ENCODE assay signal across 2 cellular contexts in the genomic region with DNA sequence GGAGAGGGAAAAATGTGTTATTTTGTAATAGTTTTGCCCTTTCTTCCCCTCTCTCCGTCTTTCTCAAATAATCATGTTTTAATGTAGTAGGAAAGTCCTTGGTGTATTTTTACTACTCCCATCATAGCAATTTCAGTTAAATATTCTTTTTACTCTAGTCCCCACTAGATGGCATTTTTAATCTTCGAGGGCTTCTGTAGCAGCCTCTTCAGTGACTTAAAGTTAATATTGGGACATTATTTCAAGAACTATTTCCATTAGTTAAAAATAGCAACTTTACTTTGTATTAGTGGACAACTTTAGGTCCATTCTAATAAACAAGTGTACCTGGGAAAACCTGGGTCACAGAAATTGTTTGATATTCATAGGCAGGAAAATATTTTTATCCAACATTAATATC.
TF ChIP-seq lines count a peak whose summit lies in the region.

No MANE protein-coding gene starts in this region.

TF ChIP-seq in A549, 52 proteins besides CTCF, POLR2A, EP300 and RAD21 (continued from another document):
- no peak for TF ChIP-seq ESRRA (IDR thresholded peaks at IDR 0.05; ENCODE audit: borderline replicate concordance, low read length)
- TF ChIP-seq JUN (IDR thresholded peaks at IDR 0.05), result no peak
- TF ChIP-seq, protein P1, sequence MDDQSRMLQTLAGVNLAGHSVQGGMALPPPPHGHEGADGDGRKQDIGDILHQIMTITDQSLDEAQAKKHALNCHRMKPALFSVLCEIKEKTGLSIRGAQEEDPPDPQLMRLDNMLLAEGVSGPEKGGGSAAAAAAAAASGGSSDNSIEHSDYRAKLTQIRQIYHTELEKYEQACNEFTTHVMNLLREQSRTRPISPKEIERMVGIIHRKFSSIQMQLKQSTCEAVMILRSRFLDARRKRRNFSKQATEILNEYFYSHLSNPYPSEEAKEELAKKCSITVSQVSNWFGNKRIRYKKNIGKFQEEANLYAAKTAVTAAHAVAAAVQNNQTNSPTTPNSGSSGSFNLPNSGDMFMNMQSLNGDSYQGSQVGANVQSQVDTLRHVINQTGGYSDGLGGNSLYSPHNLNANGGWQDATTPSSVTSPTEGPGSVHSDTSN (IDR thresholded peaks at IDR 0.05), result no peak
- TF ChIP-seq, protein P2, sequence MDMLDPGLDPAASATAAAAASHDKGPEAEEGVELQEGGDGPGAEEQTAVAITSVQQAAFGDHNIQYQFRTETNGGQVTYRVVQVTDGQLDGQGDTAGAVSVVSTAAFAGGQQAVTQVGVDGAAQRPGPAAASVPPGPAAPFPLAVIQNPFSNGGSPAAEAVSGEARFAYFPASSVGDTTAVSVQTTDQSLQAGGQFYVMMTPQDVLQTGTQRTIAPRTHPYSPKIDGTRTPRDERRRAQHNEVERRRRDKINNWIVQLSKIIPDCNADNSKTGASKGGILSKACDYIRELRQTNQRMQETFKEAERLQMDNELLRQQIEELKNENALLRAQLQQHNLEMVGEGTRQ (IDR thresholded peaks at IDR 0.05), result no peak
- no peak for TF ChIP-seq HDAC2 (IDR thresholded peaks at IDR 0.05)
- TF ChIP-seq SREBF2 (IDR thresholded peaks at IDR 0.05), result no peak
- TF ChIP-seq, protein P3, sequence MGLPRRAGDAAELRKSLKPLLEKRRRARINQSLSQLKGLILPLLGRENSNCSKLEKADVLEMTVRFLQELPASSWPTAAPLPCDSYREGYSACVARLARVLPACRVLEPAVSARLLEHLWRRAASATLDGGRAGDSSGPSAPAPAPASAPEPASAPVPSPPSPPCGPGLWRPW (IDR thresholded peaks at IDR 0.05), result no peak
- TF ChIP-seq CHD2 (IDR thresholded peaks at IDR 0.05; ENCODE audit: low read length, partially characterized antibody), result no peak
- TF ChIP-seq, protein P4, sequence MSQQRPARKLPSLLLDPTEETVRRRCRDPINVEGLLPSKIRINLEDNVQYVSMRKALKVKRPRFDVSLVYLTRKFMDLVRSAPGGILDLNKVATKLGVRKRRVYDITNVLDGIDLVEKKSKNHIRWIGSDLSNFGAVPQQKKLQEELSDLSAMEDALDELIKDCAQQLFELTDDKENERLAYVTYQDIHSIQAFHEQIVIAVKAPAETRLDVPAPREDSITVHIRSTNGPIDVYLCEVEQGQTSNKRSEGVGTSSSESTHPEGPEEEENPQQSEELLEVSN (IDR thresholded peaks at IDR 0.05; ENCODE audit: borderline replicate concordance, low read depth), result no peak
- TF ChIP-seq FOSL2 (IDR thresholded peaks at IDR 0.05), result no peak
- no peak for TF ChIP-seq FOSL2 (CRISPR knock-in tag; IDR thresholded peaks at IDR 0.05)
- TF ChIP-seq EHF (CRISPR knock-in tag; IDR thresholded peaks at IDR 0.05), result no peak
- no peak for TF ChIP-seq CBX2 (IDR thresholded peaks at IDR 0.05; ENCODE audit: borderline replicate concordance, low read depth)
- no peak for TF ChIP-seq FOXS1 (CRISPR knock-in tag; IDR thresholded peaks at IDR 0.05)
- no peak for TF ChIP-seq TFCP2L1 (CRISPR knock-in tag; IDR thresholded peaks at IDR 0.05)
- TF ChIP-seq ZFP36 (IDR thresholded peaks at IDR 0.05; ENCODE audit: borderline replicate concordance, partially characterized antibody), result no peak

TF ChIP-seq in HCT116, 20 proteins besides CTCF, POLR2A, EP300 and RAD21 (continued from another document):
- TF ChIP-seq, protein P5, sequence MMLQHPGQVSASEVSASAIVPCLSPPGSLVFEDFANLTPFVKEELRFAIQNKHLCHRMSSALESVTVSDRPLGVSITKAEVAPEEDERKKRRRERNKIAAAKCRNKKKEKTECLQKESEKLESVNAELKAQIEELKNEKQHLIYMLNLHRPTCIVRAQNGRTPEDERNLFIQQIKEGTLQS (IDR thresholded peaks at IDR 0.05), result no peak
- TF ChIP-seq YY1 (IDR thresholded peaks at IDR 0.05; ENCODE audit: extremely low read depth, insufficient replicate concordance, low read depth, low read length) (no peak), FOSL1 (IDR thresholded peaks at IDR 0.05; ENCODE audit: low read depth) (no peak)
